8 cellular contexts compared by ENCODE assay signal in the genomic region with DNA sequence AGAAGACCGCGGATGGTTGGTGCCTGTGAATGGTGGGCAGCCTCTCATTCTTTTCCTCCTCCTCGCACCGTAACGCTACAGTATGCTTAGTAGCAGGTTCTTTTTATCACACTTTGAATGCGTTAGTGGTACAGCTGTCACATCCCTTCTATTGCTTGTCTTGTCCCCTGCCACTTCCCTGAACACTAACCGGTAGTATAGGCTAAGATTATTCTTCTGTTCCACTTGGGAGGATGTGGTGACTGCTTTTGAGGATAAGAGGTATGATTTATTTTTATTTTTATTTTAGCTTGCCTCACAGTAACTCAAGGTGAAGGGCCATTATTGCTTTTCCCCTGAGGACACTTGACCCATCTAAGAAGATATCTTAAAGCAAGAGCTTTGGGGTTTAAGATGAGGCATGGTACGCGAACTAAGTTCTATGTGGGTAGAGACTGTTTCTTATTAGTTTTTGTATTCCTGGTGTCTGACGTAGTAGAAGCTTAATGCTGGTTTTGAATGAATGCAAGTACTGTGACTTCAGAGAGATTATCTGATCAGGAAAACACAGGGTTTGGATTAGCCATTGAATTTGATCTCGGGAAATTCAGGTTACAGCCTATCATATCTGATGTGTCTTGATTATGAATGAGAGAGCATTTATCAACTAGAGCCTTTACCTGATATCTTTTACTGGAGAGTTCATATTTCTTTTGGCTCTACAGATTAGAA. TPM values are rescaled to one million over a fixed set of nuclear protein-coding genes. Genes with fewer than 3 reads are reported as not detected.
DNase-seq lines count a peak whose midpoint lies in the region; ATAC-seq and TF ChIP-seq lines count a peak whose summit lies in the region.

No MANE protein-coding gene starts in this region.

- H3K27ac Mint-ChIP-seq in activated naive CD4-positive, alpha-beta T cell treated with anti-CD3 and anti-CD28 coated beads, Interleukin-2, amount 50 U/mL, for 72 hours, result peak overlapping the region in 1 of 2 donors; percentile 42

- CTCF ChIA-PET in BJ (lab: Yijun Ruan, JAX), result interaction anchor here (0.6 to 1.3 kb wide), 7 partner anchors 10 to 217 kb away, joined by 3 to 5 read pairs (median 4); a partner anchor contains a TSS
- CTCF ChIA-PET in IMR-90 (lab: Yijun Ruan, JAX), result interaction anchor here (1.3 kb wide), 1 partner anchor 10 kb away, joined by 4 read pairs; no protein-coding TSS in a partner anchor

- peak overlapping the region; percentile 62 to 84; a peak in 2 of 4 replicates for H4K8ac ChIP-seq in IMR-90 (ENCODE audit: low read depth in 2 of 2, low read length in 2 of 2)

- no peaks in the 10 kb centered on the region for H4K20me1 ChIP-seq in IMR-90 (ENCODE audit: insufficient read depth, low read length)

- H2AK5ac ChIP-seq in IMR-90 (ENCODE audit: low read depth, low read length), result 0 out of 2 replicates have a peak overlapping the region, but pooled peaks have one; percentile 25

- H3K36me3 Mint-ChIP-seq in activated naive CD4-positive, alpha-beta T cell treated with anti-CD3 and anti-CD28 coated beads, Interleukin-2, amount 50 U/mL, for 72 hours, result peaks cover 0 to 4% of the 10 kb centered on the region in 2 donors

- no peaks in the 10 kb centered on the region for H3K9me3 ChIP-seq in IMR-90 (ENCODE audit: control insufficient read depth, insufficient read depth, low read length)
- no peaks in the 10 kb centered on the region for H3K9me3 ChIP-seq in breast epithelium
- H3K9me3 ChIP-seq in lung (ENCODE audit: control insufficient read depth in 2 of 2, insufficient read depth in 1 of 2, low read length in 1 of 2), result no peaks in the 10 kb centered on the region

- no peak overlapping the region for H3K18ac ChIP-seq in IMR-90 (ENCODE audit: low read depth, low read length)

- H3K4me3 ChIP-seq in BJ (ENCODE audit: low read depth, low read length) (peak overlapping the region; percentile 85), IMR-90 (ENCODE audit: insufficient read depth, low read depth, low read length) (peak overlapping the region; percentile 77), breast epithelium (peak overlapping the region; percentile 76 to 93 (median 80)), lung (peak overlapping the region; percentile 91), urinary bladder (ENCODE audit: low read depth, low read length) (peak overlapping the region; percentile 85)

- intact Hi-C loops in IMR-90 (cut with micrococcal nuclease), result loop anchor here (1.0 kb wide), 1 partner anchor 46 kb away; no protein-coding TSS in a partner anchor
- intact Hi-C loops in breast epithelium (cut with DNase I; ENCODE audit: low total_unique reads), result no loop called here

- dilution Hi-C loops in IMR-90 (cut with HindIII; ENCODE audit: low sequenced_read_pairs, unreplicated experiment), result no loop called here

- H3K9me1 ChIP-seq in IMR-90 (ENCODE audit: insufficient read depth, low read length), result no peaks in the 10 kb centered on the region; the same call in 1 of the 2 replicates

- H4K5ac ChIP-seq in IMR-90 (ENCODE audit: low read depth, low read length), result no peak overlapping the region

- no peaks in the 10 kb centered on the region for H3K36me3 ChIP-seq in BJ (ENCODE audit: control insufficient read depth, insufficient read depth, low read length)
- H3K36me3 ChIP-seq in IMR-90 (ENCODE audit: control insufficient read depth, insufficient read depth, low read length), result no peaks in the 10 kb centered on the region
- no peaks in the 10 kb centered on the region for H3K36me3 ChIP-seq in breast epithelium
- no peaks in the 10 kb centered on the region for H3K36me3 ChIP-seq in lung (ENCODE audit: control insufficient read depth in 2 of 2, insufficient read depth in 2 of 2, low read length in 2 of 2)
- no peaks in the 10 kb centered on the region for H3K36me3 ChIP-seq in urinary bladder (ENCODE audit: insufficient read depth)

- TF ChIP-seq CTCF in BJ (IDR thresholded peaks at IDR 0.05; ENCODE audit: insufficient read depth, low read depth, low read length) (no peak), IMR-90 (conservative IDR thresholded peaks at IDR 0.05; ENCODE audit: low read depth, low read length) (no peak), breast epithelium (IDR thresholded peaks at IDR 0.05) (no peak), lung (IDR thresholded peaks at IDR 0.05; ENCODE audit: control extremely low read depth, extremely low read depth) (no peak)

- H3K4ac ChIP-seq in IMR-90 (ENCODE audit: low read depth, low read length), result peak overlapping the region; percentile 66

- H3K27ac ChIP-seq in IMR-90 (ENCODE audit: insufficient read depth, low read length) (peak overlapping the region; percentile 52), breast epithelium (peak overlapping the region; percentile 94 to 97), lung (ENCODE audit: low read depth in 1 of 2, low read length in 1 of 2) (peak overlapping the region; percentile 90 to 98), urinary bladder (ENCODE audit: low read depth) (peak overlapping the region; percentile 90)

- H2BK20ac ChIP-seq in IMR-90 (ENCODE audit: low read depth, low read length), result no peak overlapping the region

- H3K4me1 ChIP-seq in IMR-90 (ENCODE audit: control insufficient read depth, insufficient read depth, low read length), result no peaks in the 10 kb centered on the region
- H3K4me1 ChIP-seq in breast epithelium, result peaks cover 0 to 3% of the 10 kb centered on the region in 2 donors
- peaks cover 1 to 11% of the 10 kb centered on the region in 2 donors for H3K4me1 ChIP-seq in lung (ENCODE audit: control insufficient read depth in 2 of 2, insufficient read depth in 2 of 2, low read length in 2 of 2)
- no peaks in the 10 kb centered on the region for H3K4me1 ChIP-seq in urinary bladder (ENCODE audit: insufficient read depth)

- peak overlapping the region; percentile 24; the same call in 1 of the 3 replicates for H2BK15ac ChIP-seq in IMR-90 (ENCODE audit: low read depth, low read length)

- POLR2A ChIA-PET in BJ (lab: Charles Lee), result no interaction called here
- POLR2A ChIA-PET in IMR-90 (lab: Charles Lee; ENCODE audit: unreplicated experiment), result no interaction called here

- ATAC-seq in IMR-90 (ENCODE audit: low read depth) (no peak), lung (ENCODE audit: insufficient read depth, low FRiP score) (no peak), HG03025 (IDR thresholded peaks at IDR 0.05; ENCODE audit: low FRiP score, unreplicated experiment) (no peak)
- no peak for ATAC-seq in activated naive CD4-positive, alpha-beta T cell treated with anti-CD3 and anti-CD28 coated beads, Interleukin-2, amount 50 U/mL, for 72 hours

- peak overlapping the region; percentile 81 for H3K4me2 ChIP-seq in IMR-90 (ENCODE audit: low read depth, low read length)

- H2AFZ ChIP-seq in IMR-90 (replicated peaks; ENCODE audit: low read length, poor library complexity), result peak overlapping the region; percentile 99

- TF ChIP-seq POLR2A in IMR-90 (IDR thresholded peaks at IDR 0.05; ENCODE audit: low read depth, low read length) (no peak), breast epithelium (IDR thresholded peaks at IDR 0.05) (no peak)

- H3K79me1 ChIP-seq in IMR-90 (ENCODE audit: low read depth in 1 of 2, low read length in 2 of 2), result peaks cover 10 to 18% of the 10 kb centered on the region in 2 experiments; a peak in 3 of 4 replicates

- H3K14ac ChIP-seq in IMR-90 (replicated peaks; ENCODE audit: low read depth, low read length), result peak overlapping the region; percentile 85

- DNase-seq in BJ (ENCODE audit: low read depth), result no peak
- DNase-seq in IMR-90, result no peak
- no peak for DNase-seq in breast epithelium (ENCODE audit: low spot score in 2 of 2)
- no peak for DNase-seq in lung (ENCODE audit: low spot score)
- DNase-seq in kidney glomerular epithelial cell (lab: John Stamatoyannopoulos, UW), result no peak
- DNase-seq in activated naive CD4-positive, alpha-beta T cell treated with anti-CD3 and anti-CD28 coated beads, Interleukin-2, amount 50 U/mL, for 72 hours (ENCODE audit: low spot score in 2 of 2), result no peak

- peak overlapping the region; percentile 50 for H3K9ac ChIP-seq in IMR-90 (ENCODE audit: low read depth, low read length)

- in situ Hi-C loops in IMR-90 (cut with MboI; ENCODE audit: low sequenced_read_pairs), result no loop called here

- no peak overlapping the region for H2BK120ac ChIP-seq in IMR-90 (ENCODE audit: low read depth, low read length)

- no TSS peak for BruUV-seq in IMR-90 (replicated peaks; lab: Mats Ljungman, UMichigan)

- peak overlapping the region; percentile 98 for H3K23ac ChIP-seq in IMR-90 (ENCODE audit: low read depth, low read length)

- no peak for TF ChIP-seq RAD21 in IMR-90 (IDR thresholded peaks at IDR 0.05; ENCODE audit: low read length)

- H4K91ac ChIP-seq in IMR-90 (ENCODE audit: insufficient read depth, low read depth, low read length), result 0 out of 2 replicates have a peak overlapping the region, but pooled peaks have one; percentile 47

- H3K27me3 ChIP-seq in BJ (ENCODE audit: control insufficient read depth, insufficient read depth, low read length) (no peaks in the 10 kb centered on the region), IMR-90 (ENCODE audit: control insufficient read depth, insufficient read depth, low read length) (no peaks in the 10 kb centered on the region), breast epithelium (no peaks in the 10 kb centered on the region), lung (ENCODE audit: control insufficient read depth, insufficient read depth) (no peaks in the 10 kb centered on the region)

- peak overlapping the region; percentile 77; the same call in 1 of the 2 replicates for H3K56ac ChIP-seq in IMR-90 (ENCODE audit: extremely low read depth, insufficient read depth, low read length)

- H2BK5ac ChIP-seq in IMR-90 (ENCODE audit: low read depth, low read length, poor library complexity, severe bottlenecking), result no peak overlapping the region

- H3K9me3 Mint-ChIP-seq in activated naive CD4-positive, alpha-beta T cell treated with anti-CD3 and anti-CD28 coated beads, Interleukin-2, amount 50 U/mL, for 72 hours, result no peaks in the 10 kb centered on the region

- WGBS in IMR-90 (ENCODE audit: extremely low coverage in 2 of 2, insufficient read length in 1 of 2), 2 experiments, result 40% methylated on average over 1 of the region's 11 CpGs; no CpG with 5 or more reads in 1 of the 2 experiments
- WGBS in lung, 2 donors, result 16 to 31% methylated on average over 11 of the region's 11 CpGs
- WGBS in urinary bladder, result 26% methylated on average over 11 of the region's 11 CpGs

- H2AK9ac ChIP-seq in IMR-90 (replicated peaks; ENCODE audit: low read depth, low read length, poor library complexity), result peak overlapping the region; percentile 39

RNA-seq across cellular contexts. Expression of a gene that starts 1.0 kb away (rescaled TPM):
- polyA plus RNA-seq in BJ (2011; rRNA removed) (13.2 and 13.3 TPM in 2 replicates), IMR-90 (2012; rRNA removed) (6.5 and 7.5 TPM in 2 replicates), lung (10 to 100 TPM; 25.8 to 34.0 TPM), urinary bladder (11.8 TPM)
- 14.8 and 18.7 TPM in 2 replicates for polyA minus RNA-seq in BJ (2011; rRNA and poly(A)+ RNA removed)
- total RNA-seq in IMR-90 (2012; rRNA removed) (12.2 and 14.3 TPM in 2 replicates), breast epithelium (10 to 100 TPM; 19.3 to 36.6 (median 27.2) TPM), lung (100 to 1,000 TPM in 1 of 2 donors, 10 to 100 TPM in 1; 94.9 to 102 TPM), urinary bladder (11.3 TPM)
- 3.4 and 4.6 TPM in 2 replicates for polyA plus RNA-seq in IMR-90 (2012; cell fraction: cytosol; rRNA removed)
- 9.3 and 18.2 TPM in 2 replicates for polyA plus RNA-seq in IMR-90 (2012; cell fraction: nucleus; rRNA removed; ENCODE audit: low replicate concordance)
- 1 to 10 TPM; 2.3 to 5.0 TPM for total RNA-seq in activated naive CD4-positive, alpha-beta T cell treated with anti-CD3 and anti-CD28 coated beads, Interleukin-2, amount 50 U/mL, for 72 hours

RNA-seq across cellular contexts. Expression of a gene that starts 47.1 kb away (rescaled TPM):
- polyA plus RNA-seq in BJ (2011; rRNA removed), result 41.0 and 51.0 TPM in 2 replicates
- polyA minus RNA-seq in BJ (2011; rRNA and poly(A)+ RNA removed), result 26.1 and 33.2 TPM in 2 replicates
- 12.0 and 13.3 TPM in 2 replicates for total RNA-seq in IMR-90 (2012; rRNA removed)
- polyA plus RNA-seq in IMR-90 (2012; rRNA removed), result 37.7 and 40.2 TPM in 2 replicates
- 26.8 and 29.7 TPM in 2 replicates for polyA plus RNA-seq in IMR-90 (2012; cell fraction: cytosol; rRNA removed)
- 47.1 and 62.1 TPM in 2 replicates for polyA plus RNA-seq in IMR-90 (2012; cell fraction: nucleus; rRNA removed; ENCODE audit: low replicate concordance)
- total RNA-seq in breast epithelium, result 10 to 100 TPM in 1 of 3 donors, 1 to 10 TPM in 2; 7.8 to 21.1 (median 8.8) TPM
- total RNA-seq in lung, result 10 to 100 TPM in 1 of 2 donors, 1 to 10 TPM in 1; 9.5 to 31.9 TPM
- polyA plus RNA-seq in lung, result 10 to 100 TPM; 14.0 to 32.0 TPM
- 6.0 TPM for total RNA-seq in urinary bladder
- polyA plus RNA-seq in urinary bladder, result 18.7 TPM
- total RNA-seq in activated naive CD4-positive, alpha-beta T cell treated with anti-CD3 and anti-CD28 coated beads, Interleukin-2, amount 50 U/mL, for 72 hours, result 10 to 100 TPM in 1 of 2 donors, 1 to 10 TPM in 1; 6.9 to 19.9 TPM

RNA-seq across cellular contexts. Expression of a gene that starts 59.8 kb away (rescaled TPM):
- polyA plus RNA-seq in BJ (2011; rRNA removed), result 134 and 170 TPM in 2 replicates
- polyA minus RNA-seq in BJ (2011; rRNA and poly(A)+ RNA removed), result 44.9 and 88.0 TPM in 2 replicates
- 232 and 250 TPM in 2 replicates for total RNA-seq in IMR-90 (2012; rRNA removed)
- 177 and 179 TPM in 2 replicates for polyA plus RNA-seq in IMR-90 (2012; rRNA removed)
- 166 and 206 TPM in 2 replicates for polyA plus RNA-seq in IMR-90 (2012; cell fraction: cytosol; rRNA removed)
- 101 and 114 TPM in 2 replicates for polyA plus RNA-seq in IMR-90 (2012; cell fraction: nucleus; rRNA removed; ENCODE audit: low replicate concordance)
- total RNA-seq in breast epithelium, result 100 to 1,000 TPM in 2 of 3 donors, 10 to 100 TPM in 1; 89.4 to 115 (median 101) TPM
- 10 to 100 TPM; 64.9 to 96.5 TPM for total RNA-seq in lung
- 100 to 1,000 TPM in 1 of 2 donors, 10 to 100 TPM in 1; 50.3 to 116 TPM for polyA plus RNA-seq in lung
- total RNA-seq in urinary bladder, result 52.3 TPM
- 106 TPM for polyA plus RNA-seq in urinary bladder
- 100 to 1,000 TPM; 151 to 216 TPM for total RNA-seq in activated naive CD4-positive, alpha-beta T cell treated with anti-CD3 and anti-CD28 coated beads, Interleukin-2, amount 50 U/mL, for 72 hours
